ENCODE assay signal across 9 cellular contexts in genomic region chr1:1763657-1764621, GRCh38. TPM values are rescaled to one million over a fixed set of nuclear protein-coding genes. Genes with fewer than 3 reads are reported as not detected.
A peak's percentile ranks its signal among the peaks of the same experiment; 100 is the strongest.
DNase-seq lines count a peak whose midpoint lies in the region; ATAC-seq, FAIRE-seq and TF ChIP-seq lines count a peak whose summit lies in the region.
"Had no signal": no experiment of that assay in that cellular context is flagged by ENCODE, and none has a peak within 500 bp of the region (broad histone marks: within the 10 kb centered on the region; RNA-seq: fewer than 3 reads in every experiment).

No MANE protein-coding gene starts in this region.

- peak; percentile 80 to 87 for ATAC-seq in A549
- no peak for ATAC-seq in central memory CD8-positive, alpha-beta T cell (replicated peaks; ENCODE audit: extremely low read depth, poor library complexity, severe bottlenecking)
- peak; percentile 93 to 94 for ATAC-seq in lower lobe of right lung
- no peak for ATAC-seq in HG02970 (IDR thresholded peaks at IDR 0.05; ENCODE audit: low FRiP score, unreplicated experiment)
- no peak for ATAC-seq in GM19035 (IDR thresholded peaks at IDR 0.05; ENCODE audit: unreplicated experiment)

- TF ChIP-seq CTCF in A549 (IDR thresholded peaks at IDR 0.05) (0 out of 3 replicates have a peak, but pooled peaks have one; percentile 5), lower lobe of right lung (IDR thresholded peaks at IDR 0.05) (peak; percentile 28)

- no peak for TF ChIP-seq POLR2A in A549 (IDR thresholded peaks at IDR 0.05; ENCODE audit: low read length)

- no peak overlapping the region for H3K4me2 ChIP-seq in A549

- peaks cover 82% of the 10 kb centered on the region for H3K36me3 ChIP-seq in lower lobe of right lung

- TF ChIP-seq EP300 in A549 (IDR thresholded peaks at IDR 0.05) = no peak

- H3K27me3 Mint-ChIP-seq in central memory CD8-positive, alpha-beta T cell = no peaks in the 10 kb centered on the region
- H3K27me3 Mint-ChIP-seq in activated CD4-positive, alpha-beta memory T cell treated with anti-CD3 and anti-CD28 coated beads for 36 hours = no peaks in the 10 kb centered on the region
- H3K27me3 Mint-ChIP-seq: activated naive CD4-positive, alpha-beta T cell treated with anti-CD3 and anti-CD28 coated beads, Interleukin-2, amount 50 U/mL, for 24 hours had no signal

- H3K27ac ChIP-seq in A549 (peak overlapping the region in 1 of 2 experiments; percentile 58; a peak in 2 of 6 replicates), lower lobe of right lung (peak overlapping the region; percentile 41)

- H3K9me3 Mint-ChIP-seq in central memory CD8-positive, alpha-beta T cell = no peaks in the 10 kb centered on the region
- H3K9me3 Mint-ChIP-seq in activated CD4-positive, alpha-beta memory T cell treated with anti-CD3 and anti-CD28 coated beads for 36 hours = no peaks in the 10 kb centered on the region
- H3K9me3 Mint-ChIP-seq: activated naive CD4-positive, alpha-beta T cell treated with anti-CD3 and anti-CD28 coated beads, Interleukin-2, amount 50 U/mL, for 24 hours had no signal

- peak overlapping the region; percentile 62 for H3K27ac Mint-ChIP-seq in central memory CD8-positive, alpha-beta T cell (ENCODE audit: low read depth)
- no peak overlapping the region for H3K27ac Mint-ChIP-seq in activated CD4-positive, alpha-beta memory T cell treated with anti-CD3 and anti-CD28 coated beads for 36 hours
- H3K27ac Mint-ChIP-seq: activated naive CD4-positive, alpha-beta T cell treated with anti-CD3 and anti-CD28 coated beads, Interleukin-2, amount 50 U/mL, for 24 hours had no signal

- no peaks in the 10 kb centered on the region for H3K9me3 ChIP-seq in A549
- H3K9me3 ChIP-seq in lower lobe of right lung = no peaks in the 10 kb centered on the region

- no peak overlapping the region for H3K4me3 Mint-ChIP-seq in central memory CD8-positive, alpha-beta T cell
- no peak overlapping the region for H3K4me3 Mint-ChIP-seq in activated CD4-positive, alpha-beta memory T cell treated with anti-CD3 and anti-CD28 coated beads for 36 hours
- H3K4me3 Mint-ChIP-seq: activated naive CD4-positive, alpha-beta T cell treated with anti-CD3 and anti-CD28 coated beads, Interleukin-2, amount 50 U/mL, for 24 hours had no signal

- TF ChIP-seq RAD21 in A549 (conservative IDR thresholded peaks at IDR 0.05 in 1 of 2, IDR thresholded peaks at IDR 0.05 in 1 of 2) = peak; percentile 19 to 26; a peak in 2 of 5 replicates

- H3K36me3 Mint-ChIP-seq in central memory CD8-positive, alpha-beta T cell (ENCODE audit: insufficient read depth) = peaks cover 48% of the 10 kb centered on the region
- H3K36me3 Mint-ChIP-seq in activated CD4-positive, alpha-beta memory T cell treated with anti-CD3 and anti-CD28 coated beads for 36 hours = peaks cover 22% of the 10 kb centered on the region

- DNase-seq in A549 (ENCODE audit: low read depth in 1 of 2, low spot score in 1 of 2) (peak in 1 of 2 experiments; percentile 67), NCI-H128 (lab: John Stamatoyannopoulos, UW; ENCODE audit: unreplicated experiment) (peak; percentile 24), lower lobe of right lung (peak; percentile 95), LoVo (ENCODE audit: low spot score) (no peak)
- no peak for DNase-seq in central memory CD8-positive, alpha-beta T cell (ENCODE audit: low spot score in 2 of 2)
- DNase-seq in activated CD4-positive, alpha-beta memory T cell treated with anti-CD3 and anti-CD28 coated beads for 36 hours = no peak

- no peaks in the 10 kb centered on the region for H3K27me3 ChIP-seq in lower lobe of right lung (ENCODE audit: low read depth)

- H3K4me1 Mint-ChIP-seq in central memory CD8-positive, alpha-beta T cell = peaks cover 7% of the 10 kb centered on the region
- no peaks in the 10 kb centered on the region for H3K4me1 Mint-ChIP-seq in activated CD4-positive, alpha-beta memory T cell treated with anti-CD3 and anti-CD28 coated beads for 36 hours (ENCODE audit: low read depth)

- CTCF ChIA-PET in A549 (lab: Yijun Ruan, JAX) = interaction anchor here (1.2 to 1.7 kb wide), 3 partner anchors 9 to 142 kb away, joined by 3 to 5 read pairs (median 4); no protein-coding TSS in a partner anchor
- CTCF ChIA-PET in activated CD4-positive, alpha-beta memory T cell treated with anti-CD3 and anti-CD28 coated beads for 36 hours (lab: Charles Lee) = no interaction called here

- intact Hi-C loops in lower lobe of right lung (cut with DNase I) = no loop called here
- intact Hi-C loops in activated CD4-positive, alpha-beta memory T cell treated with anti-CD3 and anti-CD28 coated beads for 36 hours (cut with micrococcal nuclease) = no loop called here

- H3K4me3 ChIP-seq in A549 (no peak overlapping the region), lower lobe of right lung (no peak overlapping the region)

- 81% methylated on average over 23 of the region's 32 CpGs for WGBS in A549 (ENCODE audit: missing lambda C conversion rate)

- POLR2A ChIA-PET in A549 (lab: Yijun Ruan, JAX) = no interaction called here
- POLR2A ChIA-PET in activated CD4-positive, alpha-beta memory T cell treated with anti-CD3 and anti-CD28 coated beads for 36 hours (lab: Charles Lee) = no interaction called here

- no peak for FAIRE-seq in A549 (lab: Jason Lieb, UNC)

- H3K4me1 ChIP-seq in A549 (peaks cover 23% of the 10 kb centered on the region), lower lobe of right lung (peaks cover 32% of the 10 kb centered on the region)

TF ChIP-seq in A549, 52 proteins besides CTCF, POLR2A, EP300 and RAD21:
- TF ChIP-seq SMC3 (IDR thresholded peaks at IDR 0.05) (no peak), TFCP2L1 (CRISPR knock-in tag; IDR thresholded peaks at IDR 0.05) (no peak), NFE2L2 (conservative IDR thresholded peaks at IDR 0.05; ENCODE audit: low read length) (no peak), CEBPB (IDR thresholded peaks at IDR 0.05) (peak; percentile 66 to 88; a peak in 3 of 4 replicates), JUN (IDR thresholded peaks at IDR 0.05) (no peak), HOXB5 (CRISPR knock-in tag; IDR thresholded peaks at IDR 0.05) (no peak), MAFK (IDR thresholded peaks at IDR 0.05; ENCODE audit: partially characterized antibody) (no peak), HOXB13 (CRISPR knock-in tag; IDR thresholded peaks at IDR 0.05; ENCODE audit: low read depth) (no peak), EHMT2 (IDR thresholded peaks at IDR 0.05; ENCODE audit: low read depth) (no peak), ESRRA (IDR thresholded peaks at IDR 0.05; ENCODE audit: borderline replicate concordance, low read length) (no peak), MAX (IDR thresholded peaks at IDR 0.05) (0 out of 2 replicates have a peak, but pooled peaks have one; percentile 23), KDM1A (IDR thresholded peaks at IDR 0.05; ENCODE audit: low read depth) (no peak), CHD2 (IDR thresholded peaks at IDR 0.05; ENCODE audit: low read length, partially characterized antibody) (no peak), POLR2AphosphoS2 (conservative IDR thresholded peaks at IDR 0.05; ENCODE audit: low read length) (no peak), CBX8 (IDR thresholded peaks at IDR 0.05) (no peak), GATA3 (IDR thresholded peaks at IDR 0.05; ENCODE audit: borderline replicate concordance) (no peak), MAZ (IDR thresholded peaks at IDR 0.05; ENCODE audit: borderline replicate concordance, low read depth, low read length) (no peak), KDM5A (IDR thresholded peaks at IDR 0.05) (no peak), CHD4 (IDR thresholded peaks at IDR 0.05; ENCODE audit: borderline replicate concordance) (no peak), BCL3 (IDR thresholded peaks at IDR 0.05) (no peak), HES2 (IDR thresholded peaks at IDR 0.05) (peak; percentile 37; the same call in 1 of the 2 replicates)
TF ChIP-seq in A549: peak in this region for 3.

RNA-seq across cellular contexts. Expression of gene NADK, which starts 14.3 kb away (rescaled TPM):
- polyA plus RNA-seq in A549 (2011; rRNA removed) = 32.9 and 35.8 TPM in 2 replicates
- polyA plus RNA-seq in A549 (2012; cell fraction: cytosol; rRNA removed) = 59.4 and 67.3 TPM in 2 replicates
- polyA plus RNA-seq in A549 (2012; cell fraction: nucleus; rRNA removed) = 99.9 and 131 TPM in 2 replicates
- polyA plus RNA-seq in A549 (2017; fragmentation: RNase III; extraction: RNeasy Plus Mini Kit Qiagen cat#74134 plus additional on column Dnase treatment) = 37.1 to 40.0 TPM (median 38.4 TPM) in 3 replicates
- polyA minus RNA-seq in A549 (2011; rRNA and poly(A)+ RNA removed) = 20.1 and 27.9 TPM in 2 replicates
- 133 TPM for total RNA-seq in lower lobe of right lung
- total RNA-seq in activated CD4-positive, alpha-beta memory T cell treated with anti-CD3 and anti-CD28 coated beads for 36 hours = 10 to 100 TPM; 56.2 to 57.4 TPM

RNA-seq across cellular contexts. Expression of gene CDK11A, which starts 39.8 kb away (rescaled TPM):
- polyA plus RNA-seq in A549 (2011; rRNA removed) (6.7 and 13.7 TPM in 2 replicates), A549 (2017; fragmentation: RNase III; extraction: RNeasy Plus Mini Kit Qiagen cat#74134 plus additional on column Dnase treatment) (34.1 to 40.9 TPM (median 36.4 TPM) in 3 replicates)
- polyA plus RNA-seq in A549 (2012; cell fraction: cytosol; rRNA removed) = 14.4 and 18.0 TPM in 2 replicates
- polyA plus RNA-seq in A549 (2012; cell fraction: nucleus; rRNA removed) = 147 and 150 TPM in 2 replicates
- polyA minus RNA-seq in A549 (2011; rRNA and poly(A)+ RNA removed) = 7.4 and 12.4 TPM in 2 replicates
- 56.1 TPM for total RNA-seq in lower lobe of right lung
- total RNA-seq in activated CD4-positive, alpha-beta memory T cell treated with anti-CD3 and anti-CD28 coated beads for 36 hours = 10 to 100 TPM; 44.5 to 49.1 TPM

Comparison
In these comparisons a context has a peak if more than half of its experiments do, and no peak if none do; other contexts are left out.
1. ATAC-seq: peak in A549 (2 of 2) and lower lobe of right lung (2 of 2); none in central memory CD8-positive, alpha-beta T cell (single experiment), HG02970 (single experiment) and GM19035 (single experiment).
2. DNase-seq: peak in NCI-H128 (single experiment) and lower lobe of right lung (single experiment); none in central memory CD8-positive, alpha-beta T cell (0 of 2), LoVo (single experiment) and activated CD4-positive, alpha-beta memory T cell treated with anti-CD3 and anti-CD28 coated beads for 36 hours (single experiment).